In the genomic region with DNA sequence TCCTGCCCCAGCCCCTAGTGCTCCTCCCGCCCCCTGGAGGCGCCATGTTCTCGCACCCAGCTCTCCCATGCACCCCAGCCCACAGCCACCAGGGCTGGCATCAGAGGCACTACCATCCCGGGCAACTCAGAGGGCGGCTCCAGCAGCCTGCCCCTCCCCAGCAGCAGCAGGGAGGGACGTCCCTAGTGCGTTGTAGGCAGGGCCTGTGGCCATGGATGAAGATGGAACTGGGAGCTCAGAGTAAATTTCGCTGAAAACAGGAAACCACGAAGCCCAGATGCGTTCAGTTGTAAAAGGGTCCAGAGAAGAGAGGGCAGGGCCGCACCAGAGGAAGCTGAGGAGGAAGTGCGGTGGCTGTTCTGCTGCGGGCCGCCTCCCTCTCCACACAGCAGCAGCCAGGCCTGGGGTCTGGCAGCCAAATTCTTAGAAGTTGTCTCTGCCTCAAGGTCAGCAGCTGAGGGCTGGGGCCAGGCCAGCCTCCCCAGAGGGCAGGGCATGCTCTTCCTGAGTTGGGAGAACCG, we compare ENCODE assay signal across 8 cellular contexts. TPM values are rescaled to one million over a fixed set of nuclear protein-coding genes. Genes with fewer than 3 reads are reported as not detected.
DNase-seq lines count a peak whose midpoint lies in the region; ATAC-seq and TF ChIP-seq lines count a peak whose summit lies in the region.

No MANE protein-coding gene starts in this region.

- peaks cover 81% of the 10 kb centered on the region for H3K4me1 Mint-ChIP-seq in activated B cell treated with CpG ODN at 0.5 μM for 24 hours

- no peaks in the 10 kb centered on the region for H3K4me1 ChIP-seq in osteoblast (ENCODE audit: insufficient read depth, low read length)

- H3K36me3 Mint-ChIP-seq in activated B cell treated with CpG ODN at 0.5 μM for 24 hours (ENCODE audit: low read depth), result peaks cover 8% of the 10 kb centered on the region

- H3K4me3 ChIP-seq in dorsolateral prefrontal cortex (no peak overlapping the region), osteoblast (ENCODE audit: insufficient read depth, low read length) (no peak overlapping the region)

- ATAC-seq in HG02943 (IDR thresholded peaks at IDR 0.05; ENCODE audit: low read depth, unreplicated experiment) (peak; percentile 44), activated B cell treated with CpG ODN at 0.5 μM for 24 hours (ENCODE audit: low read depth) (peak; percentile 77)

- H3K27ac ChIP-seq in dorsolateral prefrontal cortex (peak overlapping the region in 56 of 59 donors; percentile 4 to 88 (median 66)), osteoblast (ENCODE audit: low read depth, low read length) (no peak overlapping the region)

- POLR2A ChIA-PET in activated B cell treated with CpG ODN at 0.5 μM for 24 hours (lab: Charles Lee), result interaction anchor here (0.8 to 2.2 kb wide), 19 partner anchors 8 to 376 kb away, joined by 3 to 16 read pairs (median 5); a partner anchor contains a TSS

- peak overlapping the region; percentile 95 for H3K27ac Mint-ChIP-seq in activated B cell treated with CpG ODN at 0.5 μM for 24 hours

- peaks cover 6% of the 10 kb centered on the region for H4K20me1 ChIP-seq in osteoblast (ENCODE audit: insufficient read depth, low read length)

- H3K9me3 ChIP-seq in osteoblast (ENCODE audit: low read depth, low read length), result no peaks in the 10 kb centered on the region

- no peaks in the 10 kb centered on the region for H3K27me3 ChIP-seq in dorsolateral prefrontal cortex
- no peaks in the 10 kb centered on the region for H3K27me3 ChIP-seq in osteoblast (ENCODE audit: insufficient read depth, low read length)

- TF ChIP-seq CTCF in activated B cell treated with CpG ODN at 0.5 μM for 24 hours (IDR thresholded peaks at IDR 0.05), result no peak
- peak in 2 of 56 donors; percentile 10 to 12 for TF ChIP-seq CTCF in dorsolateral prefrontal cortex (IDR thresholded peaks at IDR 0.05 in 54 of 56, conservative IDR thresholded peaks at IDR 0.05 in 2 of 56; ENCODE audit: low read depth in 1 of 56, partially characterized antibody in 56 of 56)
- no peak for TF ChIP-seq CTCF in osteoblast (IDR thresholded peaks at IDR 0.05; ENCODE audit: extremely low read depth, low read depth, low read length)

- no peaks in the 10 kb centered on the region for H3K27me3 Mint-ChIP-seq in activated B cell treated with CpG ODN at 0.5 μM for 24 hours

- intact Hi-C loops in activated B cell treated with CpG ODN at 0.5 μM for 24 hours (cut with micrococcal nuclease) (loop anchor here (1.0 to 5.0 kb wide), 4 partner anchors 21 to 56 kb away; a partner anchor contains a TSS), dorsolateral prefrontal cortex (cut with DNase I) (no loop called here)

- peak overlapping the region; percentile 69 for H3K4me3 Mint-ChIP-seq in activated B cell treated with CpG ODN at 0.5 μM for 24 hours

- DNase-seq in GF-D8 (lab: John Stamatoyannopoulos, UW), result peak; percentile 99
- peak; percentile 53 for DNase-seq in activated B cell treated with CpG ODN at 0.5 μM for 24 hours
- DNase-seq in dorsolateral prefrontal cortex, result peak in 2 of 10 donors; percentile 42 to 46
- DNase-seq in osteoblast (ENCODE audit: insufficient read length, low spot score, missing footprints), result no peak
- DNase-seq in NCI-H1436 (lab: John Stamatoyannopoulos, UW), result no peak
- no peak for DNase-seq in COLO829 (ENCODE audit: low spot score)
- DNase-seq in middle frontal gyrus (ENCODE audit: extremely low spot score, low spot score), result no peak

- H3K36me3 ChIP-seq in osteoblast (ENCODE audit: insufficient read depth, low read length), result peaks cover 17% of the 10 kb centered on the region

- no peaks in the 10 kb centered on the region for H3K9me3 Mint-ChIP-seq in activated B cell treated with CpG ODN at 0.5 μM for 24 hours

- H3K79me2 ChIP-seq in osteoblast (ENCODE audit: insufficient read depth, low read length), result no peaks in the 10 kb centered on the region

- no peak overlapping the region for H3K4me2 ChIP-seq in osteoblast (ENCODE audit: insufficient read depth, low read length)

- CTCF ChIA-PET in activated B cell treated with CpG ODN at 0.5 μM for 24 hours (lab: Charles Lee), result interaction anchor here (0.8 to 1.9 kb wide), 8 partner anchors 14 to 63 kb away, joined by 3 to 8 read pairs (median 4); a partner anchor contains a TSS

- H2AFZ ChIP-seq in osteoblast (ENCODE audit: low read length), result peak overlapping the region; percentile 2

RNA-seq across cellular contexts. Expression of a gene that starts 24.6 kb away (rescaled TPM):
- total RNA-seq in activated B cell treated with CpG ODN at 0.5 μM for 24 hours (20.9 and 21.4 TPM in 2 replicates), dorsolateral prefrontal cortex (100 to 1,000 TPM in 4 of 120 experiments, 10 to 100 TPM in 116; 23.3 to 173 (median 52.8) TPM), osteoblast (69.5 and 75.3 TPM in 2 replicates)

RNA-seq across cellular contexts. Expression of a gene that starts 29.2 kb away (rescaled TPM):
- total RNA-seq in activated B cell treated with CpG ODN at 0.5 μM for 24 hours (not detected in 2 replicates), dorsolateral prefrontal cortex (10 to 100 TPM in 14 of 120 experiments, 1 to 10 TPM in 102, under 1 TPM in 4; 0.63 to 21.1 (median 4.3) TPM), osteoblast (under 0.01 TPM in 1 of 2 replicates, not detected in the other)

Comparison
In these comparisons a context has a peak if more than half of its experiments do, and no peak if none do; other contexts are left out.
1. DNase-seq: peak in GF-D8 (single experiment) and activated B cell treated with CpG ODN at 0.5 μM for 24 hours (single experiment); none in osteoblast (single experiment), NCI-H1436 (single experiment), COLO829 (single experiment) and middle frontal gyrus (single experiment).